9 cellular contexts compared by ENCODE assay signal in the genomic region with DNA sequence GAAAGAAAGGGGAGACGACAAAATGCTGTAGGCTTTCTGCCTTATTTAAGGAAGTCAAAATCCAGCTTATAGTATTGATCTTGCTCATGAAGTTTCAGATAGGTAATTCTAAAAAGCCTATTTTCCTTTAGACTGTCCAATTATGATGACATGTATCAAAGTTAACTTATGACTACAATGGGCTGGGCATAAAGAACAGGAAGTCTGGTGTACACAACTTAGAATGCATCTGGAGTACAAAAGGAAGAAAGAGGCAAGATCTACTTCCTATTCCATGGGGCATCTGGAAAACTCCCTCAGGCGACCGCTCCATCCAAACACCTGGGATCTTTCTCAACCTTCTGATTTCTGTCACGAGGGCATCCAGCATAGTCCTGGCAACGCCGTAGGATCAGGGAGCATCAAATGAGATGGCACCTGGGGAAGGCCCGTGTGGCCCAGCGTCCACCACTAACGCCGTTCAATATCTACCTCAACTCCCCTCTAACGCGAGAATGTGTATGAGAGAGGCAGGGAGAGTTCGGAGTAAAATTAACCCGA. TPM values are rescaled to one million over a fixed set of nuclear protein-coding genes. Genes with fewer than 3 reads are reported as not detected.
DNase-seq lines count a peak whose midpoint lies in the region; ATAC-seq and TF ChIP-seq lines count a peak whose summit lies in the region.
"Had no signal": no experiment of that assay in that cellular context is flagged by ENCODE, and none has a peak within 500 bp of the region (broad histone marks: within the 10 kb centered on the region; RNA-seq: fewer than 3 reads in every experiment).

No MANE protein-coding gene starts in this region.

- H3K27me3 ChIP-seq in ACC112 (ENCODE audit: insufficient read depth, low read length) (no peaks in the 10 kb centered on the region), foreskin keratinocyte (no peaks in the 10 kb centered on the region)

- H3K79me2 ChIP-seq in ACC112 (ENCODE audit: control insufficient read depth, insufficient read depth, low read length, unreplicated experiment), result peaks cover 55% of the 10 kb centered on the region

- no peak for DNase-seq in T-helper 2 cell treated with Interferon-gamma antibody and Interleukin-4, amounts not matched to agents 5 μg/mL and 100 μg/mL, for 36 hours (ENCODE audit: low spot score)
- peak in 1 of 2 donors; percentile 64 for DNase-seq in foreskin keratinocyte
- no peak for DNase-seq in skeletal muscle cell (ENCODE audit: low read depth)
- no peak for DNase-seq in iPS-NIHi11 (ENCODE audit: low spot score)

- peak overlapping the region; percentile 97 for H3K4me3 Mint-ChIP-seq in T-helper 2 cell treated with Interferon-gamma antibody and Interleukin-4, amounts not matched to agents 5 μg/mL and 100 μg/mL, for 36 hours

- H3K4me1 Mint-ChIP-seq in T-helper 2 cell treated with Interferon-gamma antibody and Interleukin-4, amounts not matched to agents 5 μg/mL and 100 μg/mL, for 36 hours (ENCODE audit: low read depth), result peaks cover 47% of the 10 kb centered on the region

- H3K4me3 ChIP-seq in ACC112 (ENCODE audit: low read depth, low read length) (peak overlapping the region; percentile 84), skeletal muscle cell (ENCODE audit: low read depth, low read length) (peak overlapping the region; percentile 72)

- peak; percentile 11 for ATAC-seq in GM18505 (IDR thresholded peaks at IDR 0.05; ENCODE audit: unreplicated experiment)
- peak; percentile 11 for ATAC-seq in HG03354 (IDR thresholded peaks at IDR 0.05; ENCODE audit: poor library complexity, severe bottlenecking, unreplicated experiment)
- ATAC-seq in foreskin keratinocyte, result peak; percentile 26
- ATAC-seq in GM18861 (IDR thresholded peaks at IDR 0.05; ENCODE audit: unreplicated experiment), result no peak

- peak overlapping the region; percentile 72 for H2AFZ ChIP-seq in ACC112 (ENCODE audit: low read length, unreplicated experiment)

- peaks cover 7% of the 10 kb centered on the region for H3K36me3 ChIP-seq in ACC112 (ENCODE audit: insufficient read depth, low read length)

- TF ChIP-seq POLR2A in GM18505 (IDR thresholded peaks at IDR 0.05; ENCODE audit: borderline replicate concordance, extremely low read depth, insufficient read depth, insufficient read length), result no peak

- peak overlapping the region; percentile 50 for H3K27ac ChIP-seq in ACC112 (ENCODE audit: low read depth, low read length)
- peak overlapping the region; percentile 3 for H3K27ac ChIP-seq in foreskin keratinocyte

- no peaks in the 10 kb centered on the region for H3K9me3 Mint-ChIP-seq in T-helper 2 cell treated with Interferon-gamma antibody and Interleukin-4, amounts not matched to agents 5 μg/mL and 100 μg/mL, for 36 hours

- H3K36me3 Mint-ChIP-seq in T-helper 2 cell treated with Interferon-gamma antibody and Interleukin-4, amounts not matched to agents 5 μg/mL and 100 μg/mL, for 36 hours (ENCODE audit: low read depth), result peaks cover 44% of the 10 kb centered on the region

- peak overlapping the region; percentile 95 for H3K27ac Mint-ChIP-seq in T-helper 2 cell treated with Interferon-gamma antibody and Interleukin-4, amounts not matched to agents 5 μg/mL and 100 μg/mL, for 36 hours

- TF ChIP-seq CTCF in foreskin keratinocyte (conservative IDR thresholded peaks at IDR 0.05), result no peak

- H3K4me1 ChIP-seq in ACC112 (ENCODE audit: control insufficient read depth, insufficient read depth, low read length, unreplicated experiment) (peaks cover 17% of the 10 kb centered on the region), foreskin keratinocyte (peaks cover 6% of the 10 kb centered on the region)

- H3K27me3 Mint-ChIP-seq in T-helper 2 cell treated with Interferon-gamma antibody and Interleukin-4, amounts not matched to agents 5 μg/mL and 100 μg/mL, for 36 hours (ENCODE audit: low read depth), result peaks cover 2% of the 10 kb centered on the region

RNA-seq across cellular contexts. Expression of a gene that starts 0.5 kb away (rescaled TPM):
- total RNA-seq in foreskin keratinocyte, result 6.9 and 8.1 TPM in 2 replicates
- polyA plus RNA-seq in foreskin keratinocyte, result 9.2 and 10.0 TPM in 2 replicates

RNA-seq across cellular contexts. Expression of a gene that starts 31.5 kb away (rescaled TPM):
- total RNA-seq in foreskin keratinocyte, result not detected in 2 replicates
- not detected in 2 replicates for polyA plus RNA-seq in foreskin keratinocyte
- total RNA-seq: myocyte had no signal

RNA-seq across cellular contexts. Expression of a gene that starts 33.2 kb away (rescaled TPM):
- total RNA-seq in foreskin keratinocyte, result 0.92 and 1.0 TPM in 2 replicates
- 0.73 and 1.1 TPM in 2 replicates for polyA plus RNA-seq in foreskin keratinocyte
